8 cellular contexts compared by ENCODE assay signal in the genomic region with DNA sequence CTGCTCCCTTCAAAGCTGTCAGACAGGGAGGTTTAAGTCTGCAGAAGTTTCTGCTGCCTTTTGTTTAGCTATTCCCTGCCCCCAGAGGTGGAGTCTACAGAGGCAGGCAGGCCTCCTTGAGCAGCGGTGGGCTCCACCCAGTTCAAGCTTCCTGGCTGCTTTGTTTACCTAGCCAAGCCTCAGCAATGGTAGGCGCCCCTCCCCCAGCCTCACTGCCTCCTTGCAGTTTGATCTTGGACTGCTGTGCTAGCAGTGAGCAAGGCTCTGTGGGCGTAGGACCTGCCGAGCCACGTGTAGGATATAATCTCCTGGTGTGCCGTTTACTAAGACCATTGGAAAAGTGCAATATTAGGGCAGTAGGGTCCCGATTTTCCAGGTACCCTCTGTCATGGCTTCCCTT.
A peak's percentile ranks its signal among the peaks of the same experiment; 100 is the strongest.
DNase-seq lines count a peak whose midpoint lies in the region; ATAC-seq and TF ChIP-seq lines count a peak whose summit lies in the region.
"Not testable (repeated sequence)": the region's sequence is repeated elsewhere in the genome, so short reads cannot be mapped to it uniquely, and the experiment has no call there.

No MANE protein-coding gene starts in this region.

- DNase-seq in DND-41 (peak; percentile 16), HT1080 (ENCODE audit: low read depth) (peak; percentile 13), NT2/D1 (ENCODE audit: low read depth, low spot score) (peak; percentile 35), endodermal cell (peak; percentile 75), transverse colon (peak; percentile 10)
- peak; percentile 27 for DNase-seq in activated CD4-positive, alpha-beta T cell treated with anti-CD3 and anti-CD28 coated beads, Interleukin-2, amount 10 ng/mL, durations not matched to agents 7 days and 5 days
- DNase-seq in activated T-helper 2 cell treated with anti-CD3 and anti-CD28 coated beads, Interferon-gamma antibody, Interleukin-2, Interleukin-4, amounts not matched to agents 10 μg/mL and 5 μg/mL and 100 μg/mL, durations not matched to agents 14 hours and 24 hours and 36 hours (ENCODE audit: low spot score), result peak; percentile 8

- H3K4me3 ChIP-seq in DND-41 (ENCODE audit: low read depth in 1 of 2, low read length in 2 of 2); NT2/D1 (ENCODE audit: insufficient read length, low read depth); endodermal cell (ENCODE audit: low read length); transverse colon: not testable (repeated sequence)

- POLR2A ChIA-PET in activated CD4-positive, alpha-beta T cell treated with anti-CD3 and anti-CD28 coated beads, Interleukin-2, amount 10 ng/mL, durations not matched to agents 7 days and 5 days (lab: Charles Lee), result not testable (repeated sequence)

- H3K27me3 Mint-ChIP-seq in T-helper 1 cell treated with Interleukin-12 subunit alpha and Interleukin-12 subunit beta and Interleukin-4 antibody, amounts not matched to agents 30 μg/mL and 1 μg/mL, for 36 hours (ENCODE audit: low read depth); activated CD4-positive, alpha-beta T cell treated with anti-CD3 and anti-CD28 coated beads, Interleukin-2, amount 10 ng/mL, durations not matched to agents 7 days and 5 days; activated T-helper 2 cell treated with anti-CD3 and anti-CD28 coated beads, Interferon-gamma antibody, Interleukin-2, Interleukin-4, amounts not matched to agents 10 μg/mL and 5 μg/mL and 100 μg/mL, durations not matched to agents 14 hours and 24 hours and 36 hours (ENCODE audit: low read depth); endodermal cell (ENCODE audit: insufficient read depth): not testable (repeated sequence)

- in situ Hi-C loops in transverse colon (cut with MboI; ENCODE audit: low pct_ligation_motif_present in 1 of 4, low pct_unique_long_range_greater_than_20kb in 1 of 4, low sequenced_read_pairs in 3 of 4), result not testable (repeated sequence)

- H3K4me1 ChIP-seq in DND-41 (ENCODE audit: insufficient read depth, low read length); NT2/D1 (ENCODE audit: insufficient read depth, insufficient read length); endodermal cell (ENCODE audit: control insufficient read depth, insufficient read depth, low read length); transverse colon: not testable (repeated sequence)

- intact Hi-C loops in activated T-helper 2 cell treated with anti-CD3 and anti-CD28 coated beads, Interferon-gamma antibody, Interleukin-2, Interleukin-4, amounts not matched to agents 10 μg/mL and 5 μg/mL and 100 μg/mL, durations not matched to agents 14 hours and 24 hours and 36 hours (cut with micrococcal nuclease); transverse colon (cut with DNase I; ENCODE audit: low total_unique reads): not testable (repeated sequence)

- H3K79me2 ChIP-seq in DND-41 (ENCODE audit: insufficient read depth, low read length), result not testable (repeated sequence)

- not testable (repeated sequence) for H3K4me3 Mint-ChIP-seq in T-helper 1 cell treated with Interleukin-12 subunit alpha and Interleukin-12 subunit beta and Interleukin-4 antibody, amounts not matched to agents 30 μg/mL and 1 μg/mL, for 36 hours; activated CD4-positive, alpha-beta T cell treated with anti-CD3 and anti-CD28 coated beads, Interleukin-2, amount 10 ng/mL, durations not matched to agents 7 days and 5 days; activated T-helper 2 cell treated with anti-CD3 and anti-CD28 coated beads, Interferon-gamma antibody, Interleukin-2, Interleukin-4, amounts not matched to agents 10 μg/mL and 5 μg/mL and 100 μg/mL, durations not matched to agents 14 hours and 24 hours and 36 hours (ENCODE audit: low read depth); endodermal cell

- not testable (repeated sequence) for H3K4me2 ChIP-seq in DND-41 (ENCODE audit: insufficient read depth, low read length)

- peak overlapping the region; percentile 36 for H3K27ac Mint-ChIP-seq in T-helper 1 cell treated with Interleukin-12 subunit alpha and Interleukin-12 subunit beta and Interleukin-4 antibody, amounts not matched to agents 30 μg/mL and 1 μg/mL, for 36 hours
- H3K27ac Mint-ChIP-seq in activated CD4-positive, alpha-beta T cell treated with anti-CD3 and anti-CD28 coated beads, Interleukin-2, amount 10 ng/mL, durations not matched to agents 7 days and 5 days, result peak overlapping the region; percentile 62
- not testable (repeated sequence) for H3K27ac Mint-ChIP-seq in activated T-helper 2 cell treated with anti-CD3 and anti-CD28 coated beads, Interferon-gamma antibody, Interleukin-2, Interleukin-4, amounts not matched to agents 10 μg/mL and 5 μg/mL and 100 μg/mL, durations not matched to agents 14 hours and 24 hours and 36 hours; endodermal cell

- not testable (repeated sequence) for H3K9ac ChIP-seq in DND-41 (ENCODE audit: low read depth, low read length); NT2/D1 (ENCODE audit: insufficient read length, low read depth); endodermal cell (ENCODE audit: extremely low read depth, low read length, poor library complexity, severe bottlenecking)

- not testable (repeated sequence) for H4K20me1 ChIP-seq in DND-41 (ENCODE audit: insufficient read depth, low read length)

- not testable (repeated sequence) for H2AFZ ChIP-seq in DND-41 (ENCODE audit: low read depth, low read length)

- not testable (repeated sequence) for TF ChIP-seq EP300 in transverse colon (IDR thresholded peaks at IDR 0.05; ENCODE audit: low read depth)

- H3K9me3 Mint-ChIP-seq in T-helper 1 cell treated with Interleukin-12 subunit alpha and Interleukin-12 subunit beta and Interleukin-4 antibody, amounts not matched to agents 30 μg/mL and 1 μg/mL, for 36 hours, result peaks cover 26% of the 10 kb centered on the region
- peaks cover 16% of the 10 kb centered on the region for H3K9me3 Mint-ChIP-seq in activated CD4-positive, alpha-beta T cell treated with anti-CD3 and anti-CD28 coated beads, Interleukin-2, amount 10 ng/mL, durations not matched to agents 7 days and 5 days
- peaks cover 27% of the 10 kb centered on the region for H3K9me3 Mint-ChIP-seq in activated T-helper 2 cell treated with anti-CD3 and anti-CD28 coated beads, Interferon-gamma antibody, Interleukin-2, Interleukin-4, amounts not matched to agents 10 μg/mL and 5 μg/mL and 100 μg/mL, durations not matched to agents 14 hours and 24 hours and 36 hours
- peaks cover 19% of the 10 kb centered on the region for H3K9me3 Mint-ChIP-seq in endodermal cell

- H3K9me3 ChIP-seq in DND-41 (ENCODE audit: insufficient read depth, low read length, severe bottlenecking); NT2/D1 (ENCODE audit: insufficient read depth, low read length); endodermal cell (ENCODE audit: control insufficient read depth, low read length); transverse colon: not testable (repeated sequence)

- WGBS in endodermal cell (ENCODE audit: insufficient coverage in 1 of 2, insufficient read length in 1 of 2), 2 experiments, result 86 to 88% methylated on average over 5 to 7 of the region's 7 CpGs
- 62% methylated on average over 7 of the region's 7 CpGs; no CpG with 5 or more reads in 1 of the 2 donors for WGBS in transverse colon (ENCODE audit: low coverage in 1 of 2), 2 donors

- CTCF ChIA-PET in activated CD4-positive, alpha-beta T cell treated with anti-CD3 and anti-CD28 coated beads, Interleukin-2, amount 10 ng/mL, durations not matched to agents 7 days and 5 days (lab: Charles Lee), result not testable (repeated sequence)

- H3K36me3 ChIP-seq in DND-41 (ENCODE audit: insufficient read depth, low read length); NT2/D1 (ENCODE audit: insufficient read depth, insufficient read length, low read length); endodermal cell (ENCODE audit: control insufficient read depth, insufficient read depth, low read length); transverse colon: not testable (repeated sequence)

- not testable (repeated sequence) for H3K27me3 ChIP-seq in DND-41 (ENCODE audit: insufficient read depth, low read length, poor library complexity); NT2/D1 (ENCODE audit: insufficient read depth, insufficient read length); endodermal cell (ENCODE audit: control insufficient read depth, insufficient read depth, low read length, poor library complexity, severe bottlenecking); transverse colon

- H3K36me3 Mint-ChIP-seq in T-helper 1 cell treated with Interleukin-12 subunit alpha and Interleukin-12 subunit beta and Interleukin-4 antibody, amounts not matched to agents 30 μg/mL and 1 μg/mL, for 36 hours (ENCODE audit: low read depth); activated CD4-positive, alpha-beta T cell treated with anti-CD3 and anti-CD28 coated beads, Interleukin-2, amount 10 ng/mL, durations not matched to agents 7 days and 5 days (ENCODE audit: low read depth); activated T-helper 2 cell treated with anti-CD3 and anti-CD28 coated beads, Interferon-gamma antibody, Interleukin-2, Interleukin-4, amounts not matched to agents 10 μg/mL and 5 μg/mL and 100 μg/mL, durations not matched to agents 14 hours and 24 hours and 36 hours (ENCODE audit: low read depth); endodermal cell (ENCODE audit: low read depth): not testable (repeated sequence)

- ATAC-seq in DND-41 (ENCODE audit: insufficient read depth, low read depth), result not testable (repeated sequence)

- not testable (repeated sequence) for H3K27ac ChIP-seq in DND-41 (ENCODE audit: low read length); endodermal cell (ENCODE audit: low read depth, low read length); transverse colon

- not testable (repeated sequence) for TF ChIP-seq CTCF in DND-41 (IDR thresholded peaks at IDR 0.05; ENCODE audit: borderline replicate concordance, extremely low read depth, low read length, poor library complexity, severe bottlenecking); endodermal cell (conservative IDR thresholded peaks at IDR 0.05); transverse colon (IDR thresholded peaks at IDR 0.05)

- H3K4me1 Mint-ChIP-seq in T-helper 1 cell treated with Interleukin-12 subunit alpha and Interleukin-12 subunit beta and Interleukin-4 antibody, amounts not matched to agents 30 μg/mL and 1 μg/mL, for 36 hours (ENCODE audit: low read depth); activated CD4-positive, alpha-beta T cell treated with anti-CD3 and anti-CD28 coated beads, Interleukin-2, amount 10 ng/mL, durations not matched to agents 7 days and 5 days; activated T-helper 2 cell treated with anti-CD3 and anti-CD28 coated beads, Interferon-gamma antibody, Interleukin-2, Interleukin-4, amounts not matched to agents 10 μg/mL and 5 μg/mL and 100 μg/mL, durations not matched to agents 14 hours and 24 hours and 36 hours (ENCODE audit: low read depth); endodermal cell: not testable (repeated sequence)

- TF ChIP-seq POLR2A in transverse colon (IDR thresholded peaks at IDR 0.05), result not testable (repeated sequence)

Comparison
In these comparisons a context has a peak if more than half of its experiments do, and no peak if none do; other contexts are left out.
1. DNase-seq: peak in every context shown above with its lines; median percentile 75 in endodermal cell; 35 in NT2/D1; 27 in activated CD4-positive, alpha-beta T cell treated with anti-CD3 and anti-CD28 coated beads, Interleukin-2, amount 10 ng/mL, durations not matched to agents 7 days and 5 days; 16 in DND-41; 13 in HT1080; 10 in transverse colon; 8 in activated T-helper 2 cell treated with anti-CD3 and anti-CD28 coated beads, Interferon-gamma antibody, Interleukin-2, Interleukin-4, amounts not matched to agents 10 μg/mL and 5 μg/mL and 100 μg/mL, durations not matched to agents 14 hours and 24 hours and 36 hours.